In genomic region chr7:123675092-123675473, GRCh38 we compare ENCODE assay signal across 18 cellular contexts. TPM values are rescaled to one million over a fixed set of nuclear protein-coding genes. Genes with fewer than 3 reads are reported as not detected.
DNase-seq lines count a peak whose midpoint lies in the region; ATAC-seq and TF ChIP-seq lines count a peak whose summit lies in the region.
"Had no signal": no experiment of that assay in that cellular context is flagged by ENCODE, and none has a peak within 500 bp of the region (broad histone marks: within the 10 kb centered on the region; RNA-seq: fewer than 3 reads in every experiment).

No MANE protein-coding gene starts in this region.

- H3K27ac Mint-ChIP-seq in nephron, result peak overlapping the region in 2 of 3 experiments; percentile 52 to 81
- H3K27ac Mint-ChIP-seq: activated CD8-positive, alpha-beta T cell treated with anti-CD3 and anti-CD28 coated beads, Interleukin-2, amount 10 ng/mL, durations not matched to agents 7 days and 5 days; naive B cell had no signal

- ATAC-seq in RWPE2 (ENCODE audit: low read depth), result peak; percentile 66
- peak; percentile 73 for ATAC-seq in foreskin keratinocyte
- ATAC-seq: activated CD8-positive, alpha-beta T cell treated with anti-CD3 and anti-CD28 coated beads, Interleukin-2, amount 10 ng/mL, durations not matched to agents 7 days and 5 days; stimulated activated naive CD8-positive, alpha-beta T cell treated with anti-CD3 and anti-CD28 coated beads, Interleukin-15, Interleukin-2, amounts not matched to agents 100 U/mL and 50 U/mL, for 24 hours had no signal

- H3K27ac ChIP-seq in RWPE2 (ENCODE audit: poor library complexity, severe bottlenecking), result peak overlapping the region; percentile 88
- no peak overlapping the region for H3K27ac ChIP-seq in foreskin keratinocyte

- H3K4me1 ChIP-seq in RWPE2 (ENCODE audit: insufficient read depth, poor library complexity, severe bottlenecking), result peaks cover 31% of the 10 kb centered on the region
- H3K4me1 ChIP-seq in foreskin keratinocyte, result peaks cover 28% of the 10 kb centered on the region

- H3K27me3 Mint-ChIP-seq in nephron (ENCODE audit: low read depth), result no peaks in the 10 kb centered on the region
- H3K27me3 Mint-ChIP-seq: naive B cell had no signal

- no peak overlapping the region for H3K4me3 Mint-ChIP-seq in nephron
- H3K4me3 Mint-ChIP-seq: activated CD8-positive, alpha-beta T cell treated with anti-CD3 and anti-CD28 coated beads, Interleukin-2, amount 10 ng/mL, durations not matched to agents 7 days and 5 days; naive B cell had no signal

- H3K27me3 ChIP-seq in RWPE2 (ENCODE audit: insufficient read depth, poor library complexity, severe bottlenecking) (no peaks in the 10 kb centered on the region), foreskin keratinocyte (no peaks in the 10 kb centered on the region)

- intact Hi-C loops in posterior cingulate gyrus (cut with DNase I), result no loop called here

- H3K9me3 ChIP-seq in RWPE2 (ENCODE audit: severe bottlenecking), result no peaks in the 10 kb centered on the region

- peaks cover 12% of the 10 kb centered on the region for H3K36me3 Mint-ChIP-seq in nephron (ENCODE audit: low read depth)
- H3K36me3 Mint-ChIP-seq: naive B cell had no signal

- in situ Hi-C loops in GM13977 (cut with MboI; ENCODE audit: low pct_unique_long_range_greater_than_20kb, low sequenced_read_pairs, unreplicated experiment), result no loop called here

- peak; percentile 60 for DNase-seq in AG20443 (ENCODE audit: low spot score)
- no peak for DNase-seq in RWPE2 (ENCODE audit: low spot score)
- DNase-seq in foreskin keratinocyte, result peak in 1 of 2 donors; percentile 83
- DNase-seq in GM13977 (ENCODE audit: low spot score), result no peak
- no peak for DNase-seq in posterior cingulate gyrus
- no peak for DNase-seq in NCI-H2029 (lab: John Stamatoyannopoulos, UW)
- no peak for DNase-seq in cerebellum (ENCODE audit: low spot score)
- DNase-seq: activated CD8-positive, alpha-beta T cell treated with anti-CD3 and anti-CD28 coated beads, Interleukin-2, amount 10 ng/mL, durations not matched to agents 7 days and 5 days; activated gamma-delta T cell; AML-193; DMS 273 treated with DMSO at 0.1 percent for 48 hours; H7; kidney; naive B cell; NCI-H1105 treated with DMSO at 0.1 percent for 48 hours; NCI-H2227 treated with DMSO at 0.1 percent for 48 hours; stimulated activated naive CD8-positive, alpha-beta T cell treated with anti-CD3 and anti-CD28 coated beads, Interleukin-15, Interleukin-2, amounts not matched to agents 100 U/mL and 50 U/mL, for 24 hours had no signal

- no peak for TF ChIP-seq CTCF in RWPE2 (IDR thresholded peaks at IDR 0.05; ENCODE audit: poor library complexity, severe bottlenecking)
- no peak for TF ChIP-seq CTCF in foreskin keratinocyte (conservative IDR thresholded peaks at IDR 0.05)
- no peak for TF ChIP-seq CTCF in nephron (IDR thresholded peaks at IDR 0.05; ENCODE audit: unreplicated experiment in 3 of 3)
- no peak for TF ChIP-seq CTCF in GM13977 (IDR thresholded peaks at IDR 0.05; ENCODE audit: extremely low read depth, insufficient read depth, missing control alignments)

- H3K36me3 ChIP-seq in RWPE2 (ENCODE audit: low read depth), result peaks cover 8% of the 10 kb centered on the region

- peaks cover 49% of the 10 kb centered on the region for H3K4me1 Mint-ChIP-seq in nephron
- H3K4me1 Mint-ChIP-seq: naive B cell had no signal

- no peaks in the 10 kb centered on the region for H3K9me3 Mint-ChIP-seq in nephron
- H3K9me3 Mint-ChIP-seq: naive B cell had no signal

- no peak overlapping the region for H3K4me3 ChIP-seq in RWPE2 (ENCODE audit: severe bottlenecking)

RNA-seq across cellular contexts. Expression of gene LMOD2, which starts 19.4 kb away (rescaled TPM):
- total RNA-seq in foreskin keratinocyte (not detected in 2 replicates), cerebellum (0.18 TPM)
- not detected in 2 replicates for polyA plus RNA-seq in foreskin keratinocyte
- total RNA-seq: activated CD8-positive, alpha-beta T cell treated with anti-CD3 and anti-CD28 coated beads, Interleukin-2, amount 10 ng/mL, durations not matched to agents 7 days and 5 days; H7; kidney had no signal
